Comparison of ENCODE assay signal across 16 cellular contexts in genomic region chr16:76932541-76933211, GRCh38.
DNase-seq lines count a peak whose midpoint lies in the region; ATAC-seq lines count a peak whose summit lies in the region.
"Had no signal": no experiment of that assay in that cellular context is flagged by ENCODE, and none has a peak within 500 bp of the region (broad histone marks: within the 10 kb centered on the region; RNA-seq: fewer than 3 reads in every experiment).

No MANE protein-coding gene starts in this region.

- ATAC-seq in GM18502 (IDR thresholded peaks at IDR 0.05; ENCODE audit: poor library complexity, unreplicated experiment) (peak; percentile 60), HG02885 (IDR thresholded peaks at IDR 0.05; ENCODE audit: poor library complexity, unreplicated experiment) (peak; percentile 74), GM19324 (IDR thresholded peaks at IDR 0.05; ENCODE audit: low FRiP score, unreplicated experiment) (no peak), GM19455 (IDR thresholded peaks at IDR 0.05; ENCODE audit: unreplicated experiment) (no peak)
- ATAC-seq: GM23338, left ventricle myocardium superior, upper lobe of right lung had no signal

- peak; percentile 41 for DNase-seq in astrocyte of the hippocampus (ENCODE audit: low read depth, low spot score)
- DNase-seq in kidney glomerular epithelial cell (lab: John Stamatoyannopoulos, UW): peak; percentile 35
- DNase-seq in GM19240 (ENCODE audit: insufficient read length, low spot score): no peak
- DNase-seq: activated naive CD4-positive, alpha-beta T cell treated with anti-CD3 and anti-CD28 coated beads, Interleukin-2, amount 50 U/mL, for 16 hours; C1 segment of cervical spinal cord; left ventricle myocardium superior; naive B cell; NCI-H2029 treated with DMSO at 0.1 percent for 48 hours; NCI-H748 treated with DMSO at 0.1 percent for 48 hours; stimulated activated CD4-positive, alpha-beta T cell treated with anti-CD3 and anti-CD28 coated beads, Interleukin-2, amount 100 ng/mL, for 24 hours; upper lobe of right lung had no signal

Comparison
In these comparisons a context has a peak if more than half of its experiments do, and no peak if none do; other contexts are left out.
1. ATAC-seq: peak in GM18502 (single experiment) and HG02885 (single experiment); none in GM19324 (single experiment) and GM19455 (single experiment).